ENCODE assay signal across 10 cellular contexts in genomic region chr4:143531368-143531767, GRCh38. TPM values are rescaled to one million over a fixed set of nuclear protein-coding genes. Genes with fewer than 3 reads are reported as not detected.
A peak's percentile ranks its signal among the peaks of the same experiment; 100 is the strongest.
DNase-seq lines count a peak whose midpoint lies in the region; ATAC-seq, FAIRE-seq and TF ChIP-seq lines count a peak whose summit lies in the region.
"Had no signal": no experiment of that assay in that cellular context is flagged by ENCODE, and none has a peak within 500 bp of the region (broad histone marks: within the 10 kb centered on the region; RNA-seq: fewer than 3 reads in every experiment).

No MANE protein-coding gene starts in this region.

- H3F3A ChIP-seq in SK-N-SH (replicated peaks; ENCODE audit: insufficient read depth), result no peaks in the 10 kb centered on the region

- H3K4me1 ChIP-seq in SK-N-SH (ENCODE audit: control insufficient read depth in 1 of 2, insufficient read depth in 2 of 2, low read depth in 1 of 2, low read length in 1 of 2), result 0 out of 4 replicates have a peak, but pooled peaks cover 0 to 4% of the 10 kb centered on the region in 2 experiments
- H3K4me1 ChIP-seq in keratinocyte (ENCODE audit: control insufficient read depth, extremely low read depth, insufficient read depth, low read length), result no peaks in the 10 kb centered on the region

- TF ChIP-seq CTCF in C4-2B (conservative IDR thresholded peaks at IDR 0.05), result peak; percentile 66
- TF ChIP-seq CTCF in SK-N-SH (IDR thresholded peaks at IDR 0.05), result peak; percentile 70
- TF ChIP-seq CTCF in keratinocyte (optimal IDR thresholded peaks at IDR 0.05 in 1 of 3, IDR thresholded peaks at IDR 0.05 in 1 of 3, conservative IDR thresholded peaks at IDR 0.05 in 1 of 3; ENCODE audit: extremely low read depth in 1 of 3, insufficient read depth in 2 of 3, low read length in 3 of 3), result peak in 2 of 3 experiments; percentile 19 to 33

- H3K27ac ChIP-seq in C4-2B (no peak overlapping the region), SK-N-SH (ENCODE audit: low read depth in 2 of 2, low read length in 1 of 2) (0 out of 4 replicates have a peak overlapping the region, but pooled peaks of 1 of the 2 experiments have one; percentile 1), keratinocyte (ENCODE audit: control insufficient read depth, insufficient read depth, low read length) (no peak overlapping the region)

- ATAC-seq in GM21447 (IDR thresholded peaks at IDR 0.05; ENCODE audit: unreplicated experiment) (peak; percentile 58), HG02852 (IDR thresholded peaks at IDR 0.05; ENCODE audit: unreplicated experiment) (no peak)

- TF ChIP-seq EP300 in SK-N-SH (IDR thresholded peaks at IDR 0.05; ENCODE audit: borderline replicate concordance in 1 of 2, low read depth in 1 of 2, low read length in 1 of 2), result no peak

- H3K79me2 ChIP-seq in SK-N-SH (ENCODE audit: insufficient read depth), result peaks cover 58% of the 10 kb centered on the region
- peaks cover 5% of the 10 kb centered on the region for H3K79me2 ChIP-seq in keratinocyte (ENCODE audit: control insufficient read depth, insufficient read depth, low read length)

- no peak overlapping the region for H3K4me3 ChIP-seq in SK-N-SH (ENCODE audit: low read depth in 2 of 2, low read length in 1 of 2)
- no peak overlapping the region for H3K4me3 ChIP-seq in keratinocyte (ENCODE audit: control insufficient read depth in 2 of 3, extremely low read depth in 1 of 3, insufficient read depth in 2 of 3, low read depth in 1 of 3, low read length in 3 of 3)

- H3K9me3 ChIP-seq in SK-N-SH, result no peaks in the 10 kb centered on the region
- no peaks in the 10 kb centered on the region for H3K9me3 ChIP-seq in keratinocyte (ENCODE audit: control insufficient read depth, low read depth, low read length)

- no peak overlapping the region for H3K4me2 ChIP-seq in SK-N-SH
- no peak overlapping the region for H3K4me2 ChIP-seq in keratinocyte (ENCODE audit: control insufficient read depth, extremely low read depth, insufficient read depth, low read depth, low read length)

- CTCF ChIA-PET in SK-N-SH (lab: Yijun Ruan, JAX), result interaction anchor here (0.7 to 1.9 kb wide), 8 partner anchors 9 to 88 kb away, joined by 3 to 7 read pairs (median 4); no protein-coding TSS in a partner anchor

- H4K20me1 ChIP-seq in SK-N-SH (ENCODE audit: insufficient read depth) (no peaks in the 10 kb centered on the region; the same call in 1 of the 2 replicates), keratinocyte (ENCODE audit: control insufficient read depth, extremely low read depth, insufficient read depth, low read length) (no peaks in the 10 kb centered on the region)

- H2AFZ ChIP-seq in SK-N-SH (ENCODE audit: low read depth) (no peak overlapping the region), keratinocyte (ENCODE audit: control insufficient read depth, low read length) (no peak overlapping the region)

- H3K27me3 ChIP-seq in SK-N-SH (ENCODE audit: insufficient read depth) (no peaks in the 10 kb centered on the region), keratinocyte (ENCODE audit: control insufficient read depth, extremely low read depth, insufficient read depth, low read length) (no peaks in the 10 kb centered on the region)

- WGBS in SK-N-SH (ENCODE audit: low lambda C conversion rate), result 50% methylated on average over 1 of the region's 1 CpG

- H3K9ac ChIP-seq in SK-N-SH, result no peak overlapping the region
- H3K9ac ChIP-seq in keratinocyte (ENCODE audit: control insufficient read depth, extremely low read depth, insufficient read depth, low read length), result no peak overlapping the region

- dilution Hi-C loops in keratinocyte (cut with MboI; ENCODE audit: extremely low pct_ligation_motif_present, low sequenced_read_pairs), result no loop called here

- H3K9me2 ChIP-seq in SK-N-SH, result no peaks in the 10 kb centered on the region

- H3K9me1 ChIP-seq in keratinocyte (ENCODE audit: control insufficient read depth, extremely low read depth, insufficient read depth, low read length), result no peaks in the 10 kb centered on the region

- POLR2A ChIA-PET in SK-N-SH (lab: Yijun Ruan, JAX), result no interaction called here

- DNase-seq in SK-N-SH (peak; percentile 3), keratinocyte (ENCODE audit: low read depth, low spot score) (no peak), NCI-H1930 (lab: John Stamatoyannopoulos, UW) (no peak)
- no peak for DNase-seq in NK-92 treated with Interleukin-12 subunit alpha and Interleukin-12 subunit beta, amount 100 ng/mL, for 24 hours (lab: John Stamatoyannopoulos, UW)
- no peak for DNase-seq in activated CD8-positive, alpha-beta memory T cell treated with anti-CD3 and anti-CD28 coated beads for 24 hours
- DNase-seq: central memory CD4-positive, alpha-beta T cell; NCI-H526 had no signal

- FAIRE-seq in keratinocyte (lab: Jason Lieb, UNC), result peak; percentile 51

- peak; percentile 47 for TF ChIP-seq RAD21 in SK-N-SH (IDR thresholded peaks at IDR 0.05; ENCODE audit: low read length)

- H3K36me3 ChIP-seq in SK-N-SH (replicated peaks in 1 of 2; ENCODE audit: control insufficient read depth in 1 of 2, insufficient read depth in 2 of 2, low read length in 1 of 2), result peaks cover 89 to 93% of the 10 kb centered on the region in 2 experiments
- peaks cover 17 to 19% of the 10 kb centered on the region in 2 experiments for H3K36me3 ChIP-seq in keratinocyte (ENCODE audit: control insufficient read depth in 2 of 2, extremely low read depth in 1 of 2, insufficient read depth in 2 of 2, low read length in 2 of 2)

TF ChIP-seq in SK-N-SH, 30 proteins besides CTCF, POLR2A, EP300 and RAD21 (continues in another document):
- TF ChIP-seq RFX5 (IDR thresholded peaks at IDR 0.05; ENCODE audit: low read length) (no peak), POLR2AphosphoS5 (IDR thresholded peaks at IDR 0.05; ENCODE audit: low read depth, low read length) (no peak), IRF3 (IDR thresholded peaks at IDR 0.05; ENCODE audit: low read depth, low read length) (no peak), CHD2 (IDR thresholded peaks at IDR 0.05; ENCODE audit: low read length, partially characterized antibody) (no peak), ELF1 (IDR thresholded peaks at IDR 0.05) (no peak), EZH2phosphoT487 (IDR thresholded peaks at IDR 0.05; ENCODE audit: borderline replicate concordance, low read depth) (no peak), NFIC (IDR thresholded peaks at IDR 0.05; ENCODE audit: borderline replicate concordance) (no peak), YY1 (IDR thresholded peaks at IDR 0.05; ENCODE audit: low read depth) (no peak), TCF12 (IDR thresholded peaks at IDR 0.05) (no peak), ZBTB33 (IDR thresholded peaks at IDR 0.05; ENCODE audit: borderline replicate concordance, low read depth) (no peak), FOXM1 (IDR thresholded peaks at IDR 0.05; ENCODE audit: low read depth) (no peak), USF2 (IDR thresholded peaks at IDR 0.05; ENCODE audit: borderline replicate concordance, low read depth, low read length) (no peak), JUND (IDR thresholded peaks at IDR 0.05) (no peak), MXI1 (IDR thresholded peaks at IDR 0.05; ENCODE audit: low read depth, low read length) (no peak), GATA2 (CRISPR knock-in tag; IDR thresholded peaks at IDR 0.05) (no peak)

RNA-seq across cellular contexts. Expression of gene SMARCA5, which starts 17.9 kb away (rescaled TPM):
- polyA plus RNA-seq in SK-N-SH (2012; rRNA removed) (7.5 and 8.4 TPM in 2 replicates), keratinocyte (12.6 to 24.7 TPM (median 15.2 TPM) in 3 replicates)
- 10.2 and 12.6 TPM in 2 replicates for polyA plus RNA-seq in SK-N-SH (2012; cell fraction: cytosol; rRNA removed)
- polyA plus RNA-seq in SK-N-SH (2012; cell fraction: nucleus; rRNA removed), result 6.7 and 11.5 TPM in 2 replicates
- 154 TPM for polyA plus RNA-seq in keratinocyte (2011; ENCODE audit: low read depth)
- 12.1 and 19.2 TPM in 2 replicates for polyA plus RNA-seq in keratinocyte (2011; cell fraction: cytosol; rRNA removed)
- 13.8 and 20.2 TPM in 2 replicates for polyA plus RNA-seq in keratinocyte (2011; cell fraction: nucleus; rRNA removed)
- polyA plus RNA-seq in keratinocyte (2012; ENCODE audit: low replicate concordance), result 28.6 and 29.9 TPM in 2 replicates
- polyA minus RNA-seq in keratinocyte, result 8.1 to 30.0 TPM (median 12.8 TPM) in 3 replicates
- 21.5 TPM for polyA minus RNA-seq in keratinocyte (2011; cell fraction: cytosol; rRNA and poly(A)+ RNA removed)
- 13.0 and 29.6 TPM in 2 replicates for polyA minus RNA-seq in keratinocyte (2011; cell fraction: nucleus; rRNA and poly(A)+ RNA removed)
